In genomic region chr2:208608436-208608835, GRCh38 we compare ENCODE assay signal across 1 cellular context.
A peak's percentile ranks its signal among the peaks of the same experiment; 100 is the strongest.
TF ChIP-seq lines count a peak whose summit lies in the region.

No MANE protein-coding gene starts in this region.

TF ChIP-seq in K562, 482 proteins besides CTCF, POLR2A, EP300 and RAD21 (continued from another document):
- TF ChIP-seq ZBTB40 (IDR thresholded peaks at IDR 0.05) (peak; percentile 81), ZBTB40 (CRISPR knock-in tag; IDR thresholded peaks at IDR 0.05) (0 out of 2 replicates have a peak, but pooled peaks have one; percentile 15), ZNF780A (CRISPR knock-in tag; IDR thresholded peaks at IDR 0.05) (no peak), EGR1 (conservative IDR thresholded peaks at IDR 0.05) (peak; percentile 21; the same call in 1 of the 2 replicates), HDAC8 (tag; IDR thresholded peaks at IDR 0.05) (no peak), BCOR (IDR thresholded peaks at IDR 0.05) (no peak), POLR2AphosphoS5 (IDR thresholded peaks at IDR 0.05; ENCODE audit: control insufficient read depth, insufficient read depth, low read depth, low read length) (no peak), GATAD2B (IDR thresholded peaks at IDR 0.05; ENCODE audit: borderline replicate concordance) (no peak), KDM5B (IDR thresholded peaks at IDR 0.05; ENCODE audit: insufficient replicate concordance, low read depth, low read length) (peak; percentile 32), CEBPG (CRISPR knock-in tag; IDR thresholded peaks at IDR 0.05) (no peak), CEBPG (tag; conservative IDR thresholded peaks at IDR 0.05 in 1 of 2, IDR thresholded peaks at IDR 0.05 in 1 of 2) (no peak), L3MBTL2 (IDR thresholded peaks at IDR 0.05) (no peak), SMARCE1 (IDR thresholded peaks at IDR 0.05) (peak; percentile 41; the same call in 1 of the 2 replicates), NR0B1 (IDR thresholded peaks at IDR 0.05; ENCODE audit: partially characterized antibody) (no peak), ZNF507 (tag; conservative IDR thresholded peaks at IDR 0.05) (no peak)
- TF ChIP-seq, protein P1, sequence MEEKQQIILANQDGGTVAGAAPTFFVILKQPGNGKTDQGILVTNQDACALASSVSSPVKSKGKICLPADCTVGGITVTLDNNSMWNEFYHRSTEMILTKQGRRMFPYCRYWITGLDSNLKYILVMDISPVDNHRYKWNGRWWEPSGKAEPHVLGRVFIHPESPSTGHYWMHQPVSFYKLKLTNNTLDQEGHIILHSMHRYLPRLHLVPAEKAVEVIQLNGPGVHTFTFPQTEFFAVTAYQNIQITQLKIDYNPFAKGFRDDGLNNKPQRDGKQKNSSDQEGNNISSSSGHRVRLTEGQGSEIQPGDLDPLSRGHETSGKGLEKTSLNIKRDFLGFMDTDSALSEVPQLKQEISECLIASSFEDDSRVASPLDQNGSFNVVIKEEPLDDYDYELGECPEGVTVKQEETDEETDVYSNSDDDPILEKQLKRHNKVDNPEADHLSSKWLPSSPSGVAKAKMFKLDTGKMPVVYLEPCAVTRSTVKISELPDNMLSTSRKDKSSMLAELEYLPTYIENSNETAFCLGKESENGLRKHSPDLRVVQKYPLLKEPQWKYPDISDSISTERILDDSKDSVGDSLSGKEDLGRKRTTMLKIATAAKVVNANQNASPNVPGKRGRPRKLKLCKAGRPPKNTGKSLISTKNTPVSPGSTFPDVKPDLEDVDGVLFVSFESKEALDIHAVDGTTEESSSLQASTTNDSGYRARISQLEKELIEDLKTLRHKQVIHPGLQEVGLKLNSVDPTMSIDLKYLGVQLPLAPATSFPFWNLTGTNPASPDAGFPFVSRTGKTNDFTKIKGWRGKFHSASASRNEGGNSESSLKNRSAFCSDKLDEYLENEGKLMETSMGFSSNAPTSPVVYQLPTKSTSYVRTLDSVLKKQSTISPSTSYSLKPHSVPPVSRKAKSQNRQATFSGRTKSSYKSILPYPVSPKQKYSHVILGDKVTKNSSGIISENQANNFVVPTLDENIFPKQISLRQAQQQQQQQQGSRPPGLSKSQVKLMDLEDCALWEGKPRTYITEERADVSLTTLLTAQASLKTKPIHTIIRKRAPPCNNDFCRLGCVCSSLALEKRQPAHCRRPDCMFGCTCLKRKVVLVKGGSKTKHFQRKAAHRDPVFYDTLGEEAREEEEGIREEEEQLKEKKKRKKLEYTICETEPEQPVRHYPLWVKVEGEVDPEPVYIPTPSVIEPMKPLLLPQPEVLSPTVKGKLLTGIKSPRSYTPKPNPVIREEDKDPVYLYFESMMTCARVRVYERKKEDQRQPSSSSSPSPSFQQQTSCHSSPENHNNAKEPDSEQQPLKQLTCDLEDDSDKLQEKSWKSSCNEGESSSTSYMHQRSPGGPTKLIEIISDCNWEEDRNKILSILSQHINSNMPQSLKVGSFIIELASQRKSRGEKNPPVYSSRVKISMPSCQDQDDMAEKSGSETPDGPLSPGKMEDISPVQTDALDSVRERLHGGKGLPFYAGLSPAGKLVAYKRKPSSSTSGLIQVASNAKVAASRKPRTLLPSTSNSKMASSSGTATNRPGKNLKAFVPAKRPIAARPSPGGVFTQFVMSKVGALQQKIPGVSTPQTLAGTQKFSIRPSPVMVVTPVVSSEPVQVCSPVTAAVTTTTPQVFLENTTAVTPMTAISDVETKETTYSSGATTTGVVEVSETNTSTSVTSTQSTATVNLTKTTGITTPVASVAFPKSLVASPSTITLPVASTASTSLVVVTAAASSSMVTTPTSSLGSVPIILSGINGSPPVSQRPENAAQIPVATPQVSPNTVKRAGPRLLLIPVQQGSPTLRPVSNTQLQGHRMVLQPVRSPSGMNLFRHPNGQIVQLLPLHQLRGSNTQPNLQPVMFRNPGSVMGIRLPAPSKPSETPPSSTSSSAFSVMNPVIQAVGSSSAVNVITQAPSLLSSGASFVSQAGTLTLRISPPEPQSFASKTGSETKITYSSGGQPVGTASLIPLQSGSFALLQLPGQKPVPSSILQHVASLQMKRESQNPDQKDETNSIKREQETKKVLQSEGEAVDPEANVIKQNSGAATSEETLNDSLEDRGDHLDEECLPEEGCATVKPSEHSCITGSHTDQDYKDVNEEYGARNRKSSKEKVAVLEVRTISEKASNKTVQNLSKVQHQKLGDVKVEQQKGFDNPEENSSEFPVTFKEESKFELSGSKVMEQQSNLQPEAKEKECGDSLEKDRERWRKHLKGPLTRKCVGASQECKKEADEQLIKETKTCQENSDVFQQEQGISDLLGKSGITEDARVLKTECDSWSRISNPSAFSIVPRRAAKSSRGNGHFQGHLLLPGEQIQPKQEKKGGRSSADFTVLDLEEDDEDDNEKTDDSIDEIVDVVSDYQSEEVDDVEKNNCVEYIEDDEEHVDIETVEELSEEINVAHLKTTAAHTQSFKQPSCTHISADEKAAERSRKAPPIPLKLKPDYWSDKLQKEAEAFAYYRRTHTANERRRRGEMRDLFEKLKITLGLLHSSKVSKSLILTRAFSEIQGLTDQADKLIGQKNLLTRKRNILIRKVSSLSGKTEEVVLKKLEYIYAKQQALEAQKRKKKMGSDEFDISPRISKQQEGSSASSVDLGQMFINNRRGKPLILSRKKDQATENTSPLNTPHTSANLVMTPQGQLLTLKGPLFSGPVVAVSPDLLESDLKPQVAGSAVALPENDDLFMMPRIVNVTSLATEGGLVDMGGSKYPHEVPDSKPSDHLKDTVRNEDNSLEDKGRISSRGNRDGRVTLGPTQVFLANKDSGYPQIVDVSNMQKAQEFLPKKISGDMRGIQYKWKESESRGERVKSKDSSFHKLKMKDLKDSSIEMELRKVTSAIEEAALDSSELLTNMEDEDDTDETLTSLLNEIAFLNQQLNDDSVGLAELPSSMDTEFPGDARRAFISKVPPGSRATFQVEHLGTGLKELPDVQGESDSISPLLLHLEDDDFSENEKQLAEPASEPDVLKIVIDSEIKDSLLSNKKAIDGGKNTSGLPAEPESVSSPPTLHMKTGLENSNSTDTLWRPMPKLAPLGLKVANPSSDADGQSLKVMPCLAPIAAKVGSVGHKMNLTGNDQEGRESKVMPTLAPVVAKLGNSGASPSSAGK (IDR thresholded peaks at IDR 0.05): no peak
- TF ChIP-seq, protein P2, sequence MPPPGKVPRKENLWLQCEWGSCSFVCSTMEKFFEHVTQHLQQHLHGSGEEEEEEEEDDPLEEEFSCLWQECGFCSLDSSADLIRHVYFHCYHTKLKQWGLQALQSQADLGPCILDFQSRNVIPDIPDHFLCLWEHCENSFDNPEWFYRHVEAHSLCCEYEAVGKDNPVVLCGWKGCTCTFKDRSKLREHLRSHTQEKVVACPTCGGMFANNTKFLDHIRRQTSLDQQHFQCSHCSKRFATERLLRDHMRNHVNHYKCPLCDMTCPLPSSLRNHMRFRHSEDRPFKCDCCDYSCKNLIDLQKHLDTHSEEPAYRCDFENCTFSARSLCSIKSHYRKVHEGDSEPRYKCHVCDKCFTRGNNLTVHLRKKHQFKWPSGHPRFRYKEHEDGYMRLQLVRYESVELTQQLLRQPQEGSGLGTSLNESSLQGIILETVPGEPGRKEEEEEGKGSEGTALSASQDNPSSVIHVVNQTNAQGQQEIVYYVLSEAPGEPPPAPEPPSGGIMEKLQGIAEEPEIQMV (tag; conservative IDR thresholded peaks at IDR 0.05; ENCODE audit: low read depth): no peak
- TF ChIP-seq, protein P3, sequence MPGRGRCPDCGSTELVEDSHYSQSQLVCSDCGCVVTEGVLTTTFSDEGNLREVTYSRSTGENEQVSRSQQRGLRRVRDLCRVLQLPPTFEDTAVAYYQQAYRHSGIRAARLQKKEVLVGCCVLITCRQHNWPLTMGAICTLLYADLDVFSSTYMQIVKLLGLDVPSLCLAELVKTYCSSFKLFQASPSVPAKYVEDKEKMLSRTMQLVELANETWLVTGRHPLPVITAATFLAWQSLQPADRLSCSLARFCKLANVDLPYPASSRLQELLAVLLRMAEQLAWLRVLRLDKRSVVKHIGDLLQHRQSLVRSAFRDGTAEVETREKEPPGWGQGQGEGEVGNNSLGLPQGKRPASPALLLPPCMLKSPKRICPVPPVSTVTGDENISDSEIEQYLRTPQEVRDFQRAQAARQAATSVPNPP (IDR thresholded peaks at IDR 0.05; ENCODE audit: borderline replicate concordance, insufficient read depth, insufficient read length): no peak
- TF ChIP-seq, protein P4, sequence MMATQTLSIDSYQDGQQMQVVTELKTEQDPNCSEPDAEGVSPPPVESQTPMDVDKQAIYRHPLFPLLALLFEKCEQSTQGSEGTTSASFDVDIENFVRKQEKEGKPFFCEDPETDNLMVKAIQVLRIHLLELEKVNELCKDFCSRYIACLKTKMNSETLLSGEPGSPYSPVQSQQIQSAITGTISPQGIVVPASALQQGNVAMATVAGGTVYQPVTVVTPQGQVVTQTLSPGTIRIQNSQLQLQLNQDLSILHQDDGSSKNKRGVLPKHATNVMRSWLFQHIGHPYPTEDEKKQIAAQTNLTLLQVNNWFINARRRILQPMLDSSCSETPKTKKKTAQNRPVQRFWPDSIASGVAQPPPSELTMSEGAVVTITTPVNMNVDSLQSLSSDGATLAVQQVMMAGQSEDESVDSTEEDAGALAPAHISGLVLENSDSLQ (IDR thresholded peaks at IDR 0.05): peak; percentile 60; the same call in 1 of the 2 replicates
- TF ChIP-seq, protein P5, sequence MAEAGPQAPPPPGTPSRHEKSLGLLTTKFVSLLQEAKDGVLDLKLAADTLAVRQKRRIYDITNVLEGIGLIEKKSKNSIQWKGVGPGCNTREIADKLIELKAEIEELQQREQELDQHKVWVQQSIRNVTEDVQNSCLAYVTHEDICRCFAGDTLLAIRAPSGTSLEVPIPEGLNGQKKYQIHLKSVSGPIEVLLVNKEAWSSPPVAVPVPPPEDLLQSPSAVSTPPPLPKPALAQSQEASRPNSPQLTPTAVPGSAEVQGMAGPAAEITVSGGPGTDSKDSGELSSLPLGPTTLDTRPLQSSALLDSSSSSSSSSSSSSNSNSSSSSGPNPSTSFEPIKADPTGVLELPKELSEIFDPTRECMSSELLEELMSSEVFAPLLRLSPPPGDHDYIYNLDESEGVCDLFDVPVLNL (CRISPR knock-in tag; IDR thresholded peaks at IDR 0.05; ENCODE audit: low read depth): no peak
- TF ChIP-seq, protein P6, sequence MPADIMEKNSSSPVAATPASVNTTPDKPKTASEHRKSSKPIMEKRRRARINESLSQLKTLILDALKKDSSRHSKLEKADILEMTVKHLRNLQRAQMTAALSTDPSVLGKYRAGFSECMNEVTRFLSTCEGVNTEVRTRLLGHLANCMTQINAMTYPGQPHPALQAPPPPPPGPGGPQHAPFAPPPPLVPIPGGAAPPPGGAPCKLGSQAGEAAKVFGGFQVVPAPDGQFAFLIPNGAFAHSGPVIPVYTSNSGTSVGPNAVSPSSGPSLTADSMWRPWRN (IDR thresholded peaks at IDR 0.05; ENCODE audit: low read depth): no peak
